Comparison of ENCODE assay signal across 13 cellular contexts in genomic region chr2:96685592-96686459, GRCh38. TPM values are rescaled to one million over a fixed set of nuclear protein-coding genes. Genes with fewer than 3 reads are reported as not detected.
A peak's percentile ranks its signal among the peaks of the same experiment; 100 is the strongest.
DNase-seq lines count a peak whose midpoint lies in the region; ATAC-seq and TF ChIP-seq lines count a peak whose summit lies in the region.
"Had no signal": no experiment of that assay in that cellular context is flagged by ENCODE, and none has a peak within 500 bp of the region (broad histone marks: within the 10 kb centered on the region; RNA-seq: fewer than 3 reads in every experiment).

No MANE protein-coding gene starts in this region.

- H2BK120ac ChIP-seq in trophoblast cell (ENCODE audit: insufficient read depth, low read length, poor library complexity) = no peak overlapping the region

- no peak overlapping the region for H4K12ac ChIP-seq in trophoblast cell (ENCODE audit: low read depth, low read length)

- no peak overlapping the region for H2BK5ac ChIP-seq in trophoblast cell (ENCODE audit: low read depth, low read length, poor library complexity)

- no peak overlapping the region for H2BK12ac ChIP-seq in trophoblast cell (ENCODE audit: low read length)

- no peak overlapping the region for H3K27ac ChIP-seq in HEK293 (ENCODE audit: extremely low read depth, low read depth, low read length)
- H3K27ac ChIP-seq in trophoblast cell (ENCODE audit: low read depth, low read length) = no peak overlapping the region
- H3K27ac ChIP-seq: Peyer's patch had no signal

- ATAC-seq in natural killer cell (no peak), HG03095 (IDR thresholded peaks at IDR 0.05; ENCODE audit: unreplicated experiment) (no peak)

- H3K23ac ChIP-seq in trophoblast cell (ENCODE audit: low read length) = no peak overlapping the region

- no peaks in the 10 kb centered on the region for H3K27me3 ChIP-seq in trophoblast cell (ENCODE audit: insufficient read depth, low read length)
- H3K27me3 ChIP-seq: Peyer's patch had no signal

- CTCF ChIA-PET in HEK293 (lab: Yijun Ruan, JAX) = no interaction called here

- POLR2A ChIA-PET in HEK293 (lab: Yijun Ruan, JAX) = interaction anchor here (0.6 kb wide), 1 partner anchor 173 kb away, joined by 10 read pairs; no protein-coding TSS in a partner anchor

- TF ChIP-seq CTCF in HEK293 (tag by site-specific recombination; IDR thresholded peaks at IDR 0.05) = no peak
- no peak for TF ChIP-seq CTCF in fibroblast of the aortic adventitia (IDR thresholded peaks at IDR 0.05; ENCODE audit: insufficient read depth, low read length)
- no peak for TF ChIP-seq CTCF in natural killer cell (IDR thresholded peaks at IDR 0.05)

- H2AFZ ChIP-seq in trophoblast cell (ENCODE audit: insufficient read depth, low read length, poor library complexity) = peak overlapping the region; percentile 37

- no peak overlapping the region for H3K4ac ChIP-seq in trophoblast cell (ENCODE audit: low read depth, low read length)

- WGBS in trophoblast cell (ENCODE audit: extremely low coverage, insufficient coverage, insufficient read length) = no CpG with 5 or more reads among the region's 18 CpGs

- H4K91ac ChIP-seq in trophoblast cell (ENCODE audit: low read depth, low read length) = no peak overlapping the region

- no peak overlapping the region for H3K18ac ChIP-seq in trophoblast cell (ENCODE audit: low read length)

- H3K27ac Mint-ChIP-seq in natural killer cell = no peak overlapping the region

- no peak overlapping the region for H3K4me3 Mint-ChIP-seq in natural killer cell

- H3K9me3 ChIP-seq in HEK293 (ENCODE audit: control insufficient read depth, insufficient read depth, low read depth, low read length) (no peaks in the 10 kb centered on the region), trophoblast cell (ENCODE audit: insufficient read depth, low read depth, low read length) (peaks cover 2% of the 10 kb centered on the region)
- H3K9me3 ChIP-seq: Peyer's patch had no signal

- H3K4me1 ChIP-seq in HEK293 (ENCODE audit: control insufficient read depth, insufficient read depth, low read length) = peaks cover 11% of the 10 kb centered on the region
- H3K4me1 ChIP-seq in trophoblast cell (ENCODE audit: control insufficient read depth in 1 of 2, insufficient read depth in 2 of 2, low read length in 2 of 2) = peaks cover 0 to 5% of the 10 kb centered on the region in 2 experiments
- H3K4me1 ChIP-seq: Peyer's patch had no signal

- no peaks in the 10 kb centered on the region for H3K36me3 ChIP-seq in HEK293 (ENCODE audit: control insufficient read depth in 2 of 2, insufficient read depth in 1 of 2, low read length in 2 of 2)
- no peaks in the 10 kb centered on the region for H3K36me3 ChIP-seq in trophoblast cell (ENCODE audit: control insufficient read depth in 1 of 2, insufficient read depth in 2 of 2, low read length in 2 of 2)
- H3K36me3 ChIP-seq: Peyer's patch had no signal

- intact Hi-C loops in natural killer cell (cut with micrococcal nuclease) = no loop called here

- peaks cover 0 to 7% of the 10 kb centered on the region in 2 donors for H3K27me3 Mint-ChIP-seq in natural killer cell (ENCODE audit: low read depth in 2 of 2)

- no peaks in the 10 kb centered on the region for H3K79me2 ChIP-seq in trophoblast cell (ENCODE audit: control insufficient read depth, insufficient read depth, low read length, poor library complexity)

- no peak overlapping the region for H3K4me2 ChIP-seq in trophoblast cell (ENCODE audit: low read length)

- H3K4me3 ChIP-seq in HEK293 (ENCODE audit: low read depth, low read length) (no peak overlapping the region), fibroblast of the aortic adventitia (ENCODE audit: low read depth, low read length) (no peak overlapping the region), trophoblast cell (ENCODE audit: low read depth, low read length) (no peak overlapping the region)
- H3K4me3 ChIP-seq: Peyer's patch had no signal

- H3K36me3 Mint-ChIP-seq in natural killer cell = no peaks in the 10 kb centered on the region

- H3K4me1 Mint-ChIP-seq in natural killer cell = no peaks in the 10 kb centered on the region

- H3K79me1 ChIP-seq in trophoblast cell (ENCODE audit: low read length) = peaks cover 4% of the 10 kb centered on the region

- no peaks in the 10 kb centered on the region for H3K9me3 Mint-ChIP-seq in natural killer cell

- no peak overlapping the region for H2AK5ac ChIP-seq in trophoblast cell (ENCODE audit: low read length)

- DNase-seq in NCI-H524 (lab: John Stamatoyannopoulos, UW) = peak; percentile 76 to 86
- DNase-seq in fibroblast of the aortic adventitia (ENCODE audit: low read depth) = peak; percentile 11
- peak; percentile 21 to 51 for DNase-seq in trophoblast cell
- no peak for DNase-seq in natural killer cell
- DNase-seq in SIG-M5 (lab: John Stamatoyannopoulos, UW) = no peak
- DNase-seq in UCSD-AML1 (lab: John Stamatoyannopoulos, UW; ENCODE audit: unreplicated experiment) = no peak
- DNase-seq: activated CD4-positive, alpha-beta T cell treated with anti-CD3 and anti-CD28 coated beads, Interleukin-2, amount 50 U/mL, for 1 hour; GF-D8; KBM-7 had no signal

- H4K8ac ChIP-seq in trophoblast cell (ENCODE audit: low read depth, low read length) = no peak overlapping the region

- no peak overlapping the region for H3K9ac ChIP-seq in trophoblast cell (ENCODE audit: low read length)

- no peak overlapping the region for H3K14ac ChIP-seq in trophoblast cell (ENCODE audit: low read length)

TF ChIP-seq in HEK293, 187 proteins besides CTCF, POLR2A, EP300 and RAD21 (continues in another document):
- TF ChIP-seq ZNF791 (tag by site-specific recombination; IDR thresholded peaks at IDR 0.05) (no peak), ZNF140 (tag by site-specific recombination; IDR thresholded peaks at IDR 0.05) (no peak), ZBTB17 (tag by site-specific recombination; IDR thresholded peaks at IDR 0.05) (peak; percentile 69), ZNF366 (tag by site-specific recombination; conservative IDR thresholded peaks at IDR 0.05) (0 out of 2 replicates have a peak, but pooled peaks have one; percentile 15), HOXC10 (CRISPR knock-in tag; IDR thresholded peaks at IDR 0.05) (no peak), ZNF623 (tag by site-specific recombination; IDR thresholded peaks at IDR 0.05) (no peak), EGR2 (tag by site-specific recombination; IDR thresholded peaks at IDR 0.05; ENCODE audit: low read depth) (peak; percentile 27; the same call in 1 of the 2 replicates), ZNF341 (tag by site-specific recombination; IDR thresholded peaks at IDR 0.05; ENCODE audit: low read depth) (no peak), ZIC2 (tag by site-specific recombination; IDR thresholded peaks at IDR 0.05) (peak; percentile 83), PBX3 (CRISPR knock-in tag; IDR thresholded peaks at IDR 0.05) (0 out of 2 replicates have a peak, but pooled peaks have one; percentile 35), ZNF335 (tag by site-specific recombination; conservative IDR thresholded peaks at IDR 0.05) (peak; percentile 56), IKZF3 (tag by site-specific recombination; IDR thresholded peaks at IDR 0.05) (0 out of 2 replicates have a peak, but pooled peaks have one; percentile 41), SCRT2 (tag by site-specific recombination; IDR thresholded peaks at IDR 0.05) (peak; percentile 92), ZBTB8A (tag by site-specific recombination; IDR thresholded peaks at IDR 0.05) (0 out of 2 replicates have a peak, but pooled peaks have one; percentile 31), ZNF112 (tag by site-specific recombination; IDR thresholded peaks at IDR 0.05) (no peak), REPIN1 (tag by site-specific recombination; IDR thresholded peaks at IDR 0.05; ENCODE audit: low read depth) (no peak), ZFHX2 (tag by site-specific recombination; conservative IDR thresholded peaks at IDR 0.05) (peak; percentile 61), ZBTB44 (tag by site-specific recombination; IDR thresholded peaks at IDR 0.05) (no peak), ZNF391 (tag by site-specific recombination; IDR thresholded peaks at IDR 0.05; ENCODE audit: borderline replicate concordance, low read depth) (no peak), GLIS1 (tag by site-specific recombination; IDR thresholded peaks at IDR 0.05) (peak; percentile 73), ZNF266 (tag by site-specific recombination; IDR thresholded peaks at IDR 0.05; ENCODE audit: low read depth) (no peak), TRIM28 (IDR thresholded peaks at IDR 0.05; ENCODE audit: borderline replicate concordance, low read length) (0 out of 2 replicates have a peak, but pooled peaks have one; percentile 28)

RNA-seq across cellular contexts. Expression of gene FER1L5, which starts 43.3 kb away (rescaled TPM):
- 0.18 and 0.98 TPM in 2 replicates for total RNA-seq in fibroblast of the aortic adventitia (ENCODE audit: low replicate concordance)
- 0.10 and 0.11 TPM in 2 replicates for polyA plus RNA-seq in trophoblast cell (2013)
- total RNA-seq in natural killer cell = not detected
- total RNA-seq: Peyer's patch, subcutaneous adipose tissue had no signal

RNA-seq across cellular contexts. Expression of gene KANSL3, which starts 47.7 kb away (rescaled TPM):
- 39.7 and 45.6 TPM in 2 replicates for total RNA-seq in fibroblast of the aortic adventitia (ENCODE audit: low replicate concordance)
- polyA plus RNA-seq in trophoblast cell (2013) = 15.2 TPM in 2 replicates
- 10 to 100 TPM; 73.9 to 98.0 (median 83.5) TPM for total RNA-seq in natural killer cell

RNA-seq across cellular contexts. Expression of gene LMAN2L, which starts 54.0 kb away (rescaled TPM):
- total RNA-seq in fibroblast of the aortic adventitia (ENCODE audit: low replicate concordance) = 9.5 and 12.2 TPM in 2 replicates
- polyA plus RNA-seq in trophoblast cell (2013) = 14.0 and 14.6 TPM in 2 replicates
- total RNA-seq in natural killer cell = 1 to 10 TPM; 4.0 to 7.9 (median 5.9) TPM

Comparison
In these comparisons a context has a peak if more than half of its experiments do, and no peak if none do; other contexts are left out.
1. DNase-seq: peak in NCI-H524 (2 of 2), fibroblast of the aortic adventitia (single experiment) and trophoblast cell (2 of 2); none in natural killer cell (single experiment), SIG-M5 (single experiment) and UCSD-AML1 (single experiment).